Comparison of ENCODE assay signal across 17 cellular contexts in the genomic region with DNA sequence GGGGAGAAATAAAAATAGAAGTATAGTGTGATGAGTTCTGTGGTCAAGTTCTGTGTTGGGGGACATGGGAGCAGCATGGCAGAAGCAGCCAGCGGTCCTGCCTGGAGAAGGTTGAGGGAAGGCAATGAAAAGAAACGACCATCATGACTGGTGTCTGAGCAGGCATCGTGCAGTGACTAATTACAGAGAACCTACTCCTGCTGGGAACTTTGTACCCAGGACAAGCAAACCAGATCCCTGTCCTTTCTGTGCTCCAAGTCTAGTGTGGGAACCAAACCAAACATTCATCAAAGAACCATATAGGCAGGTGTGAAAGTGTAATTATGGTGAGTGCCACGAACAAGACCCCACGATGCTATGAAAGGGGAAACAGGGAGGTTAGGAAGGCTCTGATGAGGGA.
"Had no signal": no experiment of that assay in that cellular context is flagged by ENCODE, and none has a peak within 500 bp of the region (broad histone marks: within the 10 kb centered on the region; RNA-seq: fewer than 3 reads in every experiment).

No MANE protein-coding gene starts in this region.

- H3K27ac Mint-ChIP-seq: type B pancreatic cell had no signal

- H3K27me3 Mint-ChIP-seq: type B pancreatic cell had no signal

- H3K4me1 ChIP-seq: adrenal gland, breast epithelium, prostate gland had no signal

- ATAC-seq: gastroesophageal sphincter, heart left ventricle had no signal

- H3K27ac ChIP-seq: adrenal gland, breast epithelium, esophagus muscularis mucosa, gastroesophageal sphincter, heart left ventricle, left ventricle myocardium inferior, prostate gland, right atrium auricular region, stomach, VCaP had no signal

- H3K36me3 ChIP-seq: breast epithelium, prostate gland had no signal

- H3K27me3 ChIP-seq: adrenal gland, breast epithelium, esophagus muscularis mucosa, gastroesophageal sphincter, heart left ventricle, right atrium auricular region, stomach had no signal

- H3K9me3 Mint-ChIP-seq: type B pancreatic cell had no signal

- H3K4me3 ChIP-seq: adrenal gland, breast epithelium, esophagus muscularis mucosa, gastroesophageal sphincter, heart left ventricle, left ventricle myocardium inferior, prostate gland, right atrium auricular region, stomach had no signal

- DNase-seq: activated CD4-positive, alpha-beta T cell treated with anti-CD3 and anti-CD28 coated beads, Interleukin-2, amount 50 U/mL, for 48 hours; activated effector memory CD4-positive, alpha-beta T cell treated with anti-CD3 and anti-CD28 coated beads, Interleukin-2, amount 50 U/mL, for 16 hours; activated T-cell treated with anti-CD3 and anti-CD28 coated beads for 4 hours; adrenal gland; cerebellar nuclear complex; effector CD4-positive, alpha-beta T cell; heart left ventricle; left ventricle myocardium inferior; mammary epithelial cell; stomach had no signal

- H3K9me3 ChIP-seq: adrenal gland, breast epithelium, esophagus muscularis mucosa, gastroesophageal sphincter, heart left ventricle, left ventricle myocardium inferior, prostate gland, right atrium auricular region, stomach had no signal

- H3K4me3 Mint-ChIP-seq: type B pancreatic cell had no signal
